Comparison of ENCODE assay signal across 17 cellular contexts in the genomic region with DNA sequence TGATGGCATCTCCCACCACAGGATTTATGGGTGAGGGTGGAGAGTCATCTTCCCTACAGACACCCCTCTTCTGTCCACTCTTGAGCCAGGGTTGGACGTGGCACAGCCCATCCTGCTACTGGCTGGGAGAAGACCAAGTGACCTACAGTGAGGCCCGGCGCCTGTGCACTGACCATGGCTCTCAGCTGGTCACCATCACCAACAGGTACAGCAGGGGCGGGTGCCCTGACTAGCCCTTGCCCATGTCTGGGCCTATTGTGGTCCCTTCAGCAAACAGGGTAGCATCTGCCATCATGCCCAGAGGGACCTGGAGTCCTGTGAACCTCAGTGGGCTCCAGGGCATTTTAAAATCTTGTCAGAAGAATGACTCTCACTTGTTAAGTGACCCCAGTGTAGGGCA.
"Had no signal": no experiment of that assay in that cellular context is flagged by ENCODE, and none has a peak within 500 bp of the region (broad histone marks: within the 10 kb centered on the region; RNA-seq: fewer than 3 reads in every experiment).

No MANE protein-coding gene starts in this region.

- ATAC-seq: effector memory CD8-positive, alpha-beta T cell; foreskin keratinocyte; left colon; naive thymus-derived CD4-positive, alpha-beta T cell; right lobe of liver had no signal

- H3K36me3 ChIP-seq: pancreas, prostate gland, right lobe of liver had no signal

- H3K27me3 ChIP-seq: cardiac muscle cell, esophagus squamous epithelium, foreskin keratinocyte, hepatocyte, pancreas, right lobe of liver, suprapubic skin, tibial artery, upper lobe of left lung had no signal

- H3K27ac ChIP-seq: cardiac muscle cell, foreskin keratinocyte, hepatocyte, pancreas, prostate gland, right lobe of liver, suprapubic skin, tibial artery, upper lobe of left lung had no signal

- H3K9me3 ChIP-seq: esophagus squamous epithelium, pancreas, prostate gland, right lobe of liver, suprapubic skin, tibial artery, upper lobe of left lung had no signal

- H3K4me3 ChIP-seq: cardiac muscle cell, esophagus squamous epithelium, hepatocyte, pancreas, prostate gland, right lobe of liver, skin epidermis, suprapubic skin, tibial artery, upper lobe of left lung had no signal

- H3K4me1 ChIP-seq: pancreas, prostate gland, right lobe of liver, upper lobe of left lung had no signal

- DNase-seq: effector memory CD8-positive, alpha-beta T cell; esophagus squamous epithelium; foreskin keratinocyte; left colon; mammary epithelial cell; naive thymus-derived CD4-positive, alpha-beta T cell; pancreas; stimulated activated CD4-positive, alpha-beta T cell treated with anti-CD3 and anti-CD28 coated beads, Interleukin-2, amount 100 ng/mL, for 24 hours; stimulated activated naive CD4-positive, alpha-beta T cell treated with Interleukin-2 at 50 U/mL for 16 hours; tibial artery had no signal
